In the genomic region with DNA sequence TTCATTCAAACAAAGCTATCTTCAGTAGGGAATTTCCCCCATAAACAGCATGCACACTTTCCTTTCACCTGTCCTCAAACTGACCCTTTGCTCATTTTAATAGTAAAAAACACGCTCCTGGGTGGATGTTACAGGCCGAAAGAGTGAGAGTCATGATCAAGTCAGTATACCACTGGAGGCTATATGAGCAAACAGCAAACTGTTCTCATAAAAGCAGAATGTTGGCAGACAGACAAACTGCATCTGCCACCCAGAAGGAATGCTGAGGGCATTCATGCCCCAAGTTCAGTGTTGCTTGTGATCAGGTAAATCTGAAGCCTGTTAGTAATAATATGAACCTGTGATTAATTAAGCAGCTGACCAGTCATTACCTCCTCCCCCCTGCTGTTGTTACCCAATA, we compare ENCODE assay signal across 18 cellular contexts.
"Had no signal": no experiment of that assay in that cellular context is flagged by ENCODE, and none has a peak within 500 bp of the region (broad histone marks: within the 10 kb centered on the region; RNA-seq: fewer than 3 reads in every experiment).

No MANE protein-coding gene starts in this region.

- H3K9me3 ChIP-seq: heart left ventricle, psoas muscle, right atrium auricular region, sigmoid colon, stomach, thoracic aorta, transverse colon had no signal

- H3K4me1 ChIP-seq: heart left ventricle, parathyroid adenoma, psoas muscle, right atrium auricular region, sigmoid colon, stomach, transverse colon had no signal

- H3K27me3 ChIP-seq: heart left ventricle, right atrium auricular region, sigmoid colon, stomach, transverse colon had no signal

- H3K36me3 Mint-ChIP-seq: naive thymus-derived CD4-positive, alpha-beta T cell; stimulated activated naive B cell treated with anti-CD40 and anti-IgM and Interleukin-4, amounts not matched to agents 10 μg/mL and 1 μg/mL and 100 μg/mL, for 72 hours had no signal

- H3K27ac ChIP-seq: heart left ventricle, parathyroid adenoma, psoas muscle, right atrium auricular region, sigmoid colon, skin epidermis, stomach, thoracic aorta, transverse colon had no signal

- H3K9me3 Mint-ChIP-seq: dendritic cell treated with granulocyte-macrophage colony-stimulating factor and Interleukin-4, amounts not matched to agents 40 ng/mL and 50 ng/mL, for 4 days; nephron progenitor cell had no signal

- H3K4me3 ChIP-seq: heart left ventricle, psoas muscle, right atrium auricular region, sigmoid colon, skin epidermis, stomach, thoracic aorta, transverse colon had no signal

- H3K4me3 Mint-ChIP-seq: dendritic cell treated with granulocyte-macrophage colony-stimulating factor and Interleukin-4, amounts not matched to agents 40 ng/mL and 50 ng/mL, for 4 days; effector memory CD8-positive, alpha-beta T cell; naive thymus-derived CD4-positive, alpha-beta T cell; nephron progenitor cell; stimulated activated naive B cell treated with anti-CD40 and anti-IgM and Interleukin-4, amounts not matched to agents 10 μg/mL and 1 μg/mL and 100 μg/mL, for 72 hours had no signal

- H3K36me3 ChIP-seq: heart left ventricle, right atrium auricular region, sigmoid colon, stomach, thoracic aorta, transverse colon had no signal

- ATAC-seq: effector memory CD8-positive, alpha-beta T cell; heart left ventricle; naive thymus-derived CD4-positive, alpha-beta T cell; psoas muscle; stimulated activated naive B cell treated with anti-CD40 and anti-IgM and Interleukin-4, amounts not matched to agents 10 μg/mL and 1 μg/mL and 100 μg/mL, for 72 hours had no signal

- H3K27me3 Mint-ChIP-seq: dendritic cell treated with granulocyte-macrophage colony-stimulating factor and Interleukin-4, amounts not matched to agents 40 ng/mL and 50 ng/mL, for 4 days; effector memory CD8-positive, alpha-beta T cell; naive thymus-derived CD4-positive, alpha-beta T cell; stimulated activated naive B cell treated with anti-CD40 and anti-IgM and Interleukin-4, amounts not matched to agents 10 μg/mL and 1 μg/mL and 100 μg/mL, for 72 hours had no signal

- DNase-seq: effector memory CD8-positive, alpha-beta T cell; heart left ventricle; hippocampal formation; naive thymus-derived CD4-positive, alpha-beta T cell; nephron progenitor cell; psoas muscle; sigmoid colon; stimulated activated CD4-positive, alpha-beta T cell treated with anti-CD3 and anti-CD28 coated beads, Interleukin-2, amount 100 ng/mL, for 24 hours; stimulated activated CD4-positive, alpha-beta T cell treated with anti-CD3 and anti-CD28 coated beads, Interleukin-4, amount 100 ng/mL, for 4 hours; stimulated activated naive B cell treated with anti-CD40 and anti-IgM and Interleukin-4, amounts not matched to agents 10 μg/mL and 1 μg/mL and 100 μg/mL, for 72 hours; stomach; substantia nigra; transverse colon had no signal

- H3K27ac Mint-ChIP-seq: dendritic cell treated with granulocyte-macrophage colony-stimulating factor and Interleukin-4, amounts not matched to agents 40 ng/mL and 50 ng/mL, for 4 days; effector memory CD8-positive, alpha-beta T cell; naive thymus-derived CD4-positive, alpha-beta T cell; nephron progenitor cell; stimulated activated naive B cell treated with anti-CD40 and anti-IgM and Interleukin-4, amounts not matched to agents 10 μg/mL and 1 μg/mL and 100 μg/mL, for 72 hours had no signal

- H3K4me1 Mint-ChIP-seq: naive thymus-derived CD4-positive, alpha-beta T cell; nephron progenitor cell; stimulated activated naive B cell treated with anti-CD40 and anti-IgM and Interleukin-4, amounts not matched to agents 10 μg/mL and 1 μg/mL and 100 μg/mL, for 72 hours had no signal
